Comparison of ENCODE assay signal across 11 cellular contexts in genomic region chr2:127637236-127637630, GRCh38. TPM values are rescaled to one million over a fixed set of nuclear protein-coding genes. Genes with fewer than 3 reads are reported as not detected.
DNase-seq lines count a peak whose midpoint lies in the region; ATAC-seq, FAIRE-seq and TF ChIP-seq lines count a peak whose summit lies in the region.
"Had no signal": no experiment of that assay in that cellular context is flagged by ENCODE, and none has a peak within 500 bp of the region (broad histone marks: within the 10 kb centered on the region; RNA-seq: fewer than 3 reads in every experiment).

No MANE protein-coding gene starts in this region.

- H3K14ac ChIP-seq in H1 (ENCODE audit: insufficient read length) = no peak overlapping the region

- H2AFZ ChIP-seq in mammary epithelial cell (ENCODE audit: low read depth, low read length) = no peak overlapping the region
- H2AFZ ChIP-seq in H1 (ENCODE audit: low read length) = no peak overlapping the region

- H3K23me2 ChIP-seq in H1 (ENCODE audit: low read depth, low read length) = no peaks in the 10 kb centered on the region

- TF ChIP-seq CTCF in breast epithelium (IDR thresholded peaks at IDR 0.05) = no peak
- no peak for TF ChIP-seq CTCF in mammary epithelial cell (conservative IDR thresholded peaks at IDR 0.05 in 1 of 2, IDR thresholded peaks at IDR 0.05 in 1 of 2; ENCODE audit: extremely low read depth in 1 of 2, insufficient read depth in 1 of 2, low read depth in 1 of 2, low read length in 2 of 2)
- no peak for TF ChIP-seq CTCF in H1 (IDR thresholded peaks at IDR 0.05; ENCODE audit: control extremely low read depth in 1 of 3, insufficient read depth in 1 of 3, low read depth in 1 of 3, low read length in 3 of 3)
- no peak for TF ChIP-seq CTCF in upper lobe of right lung (IDR thresholded peaks at IDR 0.05)
- no peak for TF ChIP-seq CTCF in CD14-positive monocyte (IDR thresholded peaks at IDR 0.05)

- peak overlapping the region; percentile 47 for H2BK5ac ChIP-seq in H1 (ENCODE audit: low read depth, low read length)

- H2BK120ac ChIP-seq in H1 (replicated peaks; ENCODE audit: low read depth, low read length) = peak overlapping the region; percentile 41

- H3K36me3 Mint-ChIP-seq in naive B cell = no peaks in the 10 kb centered on the region
- H3K36me3 Mint-ChIP-seq in CD14-positive monocyte = peaks cover 2 to 10% of the 10 kb centered on the region in 2 donors
- H3K36me3 Mint-ChIP-seq: activated naive CD4-positive, alpha-beta T cell treated with anti-CD3 and anti-CD28 coated beads, Interleukin-2, amount 50 U/mL, for 24 hours had no signal

- no peaks in the 10 kb centered on the region for H4K20me1 ChIP-seq in mammary epithelial cell (ENCODE audit: insufficient read depth, low read length)
- H4K20me1 ChIP-seq in H1 (replicated peaks in 1 of 2; ENCODE audit: control insufficient read depth in 1 of 2, insufficient read depth in 2 of 2, low read length in 2 of 2) = no peaks in the 10 kb centered on the region

- H4K8ac ChIP-seq in H1 (ENCODE audit: extremely low read depth, insufficient read depth, low read length) = no peak overlapping the region

- no peak overlapping the region for H3K9ac ChIP-seq in mammary epithelial cell (ENCODE audit: insufficient read depth, low read length)
- no peak overlapping the region for H3K9ac ChIP-seq in H1 (replicated peaks in 1 of 4; ENCODE audit: extremely low read depth in 1 of 4, low read depth in 3 of 4, low read length in 3 of 4)
- H3K9ac ChIP-seq: KMS-11 had no signal

- no peaks in the 10 kb centered on the region for H3K9me3 Mint-ChIP-seq in naive B cell
- H3K9me3 Mint-ChIP-seq in CD14-positive monocyte = no peaks in the 10 kb centered on the region
- H3K9me3 Mint-ChIP-seq: activated naive CD4-positive, alpha-beta T cell treated with anti-CD3 and anti-CD28 coated beads, Interleukin-2, amount 50 U/mL, for 24 hours had no signal

- intact Hi-C loops in breast epithelium (cut with DNase I; ENCODE audit: low total_unique reads) (no loop called here), mammary epithelial cell (cut with micrococcal nuclease) (no loop called here), upper lobe of right lung (cut with DNase I) (no loop called here), CD14-positive monocyte (cut with micrococcal nuclease) (no loop called here)

- CTCF ChIA-PET in mammary epithelial cell (lab: Charles Lee; ENCODE audit: low non-redundant PET) (no interaction called here), H1 (lab: Charles Lee; ENCODE audit: partially characterized antibody) (interaction anchor here (1.0 to 9.8 kb wide), 6 partner anchors 8 to 44 kb away, joined by 3 to 114 read pairs (median 26); partner anchors contain the start of gene GPR17)

- H3K27ac ChIP-seq in breast epithelium (peak overlapping the region; percentile 66 to 93), mammary epithelial cell (ENCODE audit: insufficient read depth, low read depth, low read length) (no peak overlapping the region), H1 (ENCODE audit: low read depth, low read length) (no peak overlapping the region), upper lobe of right lung (peak overlapping the region; percentile 73)
- H3K27ac ChIP-seq: KMS-11 had no signal

- in situ Hi-C loops in mammary epithelial cell (cut with MboI; ENCODE audit: low sequenced_read_pairs in 2 of 2) = no loop called here

- no peaks in the 10 kb centered on the region for H3K79me1 ChIP-seq in H1 (ENCODE audit: low read depth, low read length)

- FAIRE-seq in H1 (lab: Jason Lieb, UNC) = no peak

- TF ChIP-seq EP300 in H1 (IDR thresholded peaks at IDR 0.05; ENCODE audit: borderline replicate concordance in 1 of 2, low read depth in 2 of 2, low read length in 2 of 2) = no peak

- TF ChIP-seq POLR2A in breast epithelium (IDR thresholded peaks at IDR 0.05) (no peak), H1 (IDR thresholded peaks at IDR 0.05; ENCODE audit: control extremely low read depth in 1 of 2, low read depth in 2 of 2, low read length in 2 of 2) (no peak)

- H3K9me3 ChIP-seq in breast epithelium = no peaks in the 10 kb centered on the region
- H3K9me3 ChIP-seq in mammary epithelial cell (replicated peaks; ENCODE audit: insufficient read depth, low read length) = no peaks in the 10 kb centered on the region
- no peaks in the 10 kb centered on the region for H3K9me3 ChIP-seq in H1 (ENCODE audit: insufficient read depth in 2 of 2, low read depth in 1 of 2, low read length in 1 of 2)
- H3K9me3 ChIP-seq in upper lobe of right lung = no peaks in the 10 kb centered on the region

- peak overlapping the region; percentile 87 for H3K4ac ChIP-seq in H1 (replicated peaks; ENCODE audit: insufficient read length, low read depth, low read length)

- H2BK15ac ChIP-seq in H1 (ENCODE audit: low read length) = no peak overlapping the region

- H3K4me3 Mint-ChIP-seq in naive B cell (peak overlapping the region in 7 of 8 donors; percentile 12 to 92 (median 36)), CD14-positive monocyte (no peak overlapping the region)

- H3K79me2 ChIP-seq in mammary epithelial cell (ENCODE audit: insufficient read depth, low read length) (no peaks in the 10 kb centered on the region), H1 (ENCODE audit: control insufficient read depth in 1 of 2, insufficient read depth in 2 of 2, low read length in 2 of 2) (no peaks in the 10 kb centered on the region)

- DNase-seq in breast epithelium (ENCODE audit: low spot score in 2 of 2) (no peak), mammary epithelial cell (no peak), H1 (ENCODE audit: low read depth in 1 of 2, low spot score in 2 of 2) (no peak), naive B cell (no peak), upper lobe of right lung (no peak), NCI-H748 (lab: John Stamatoyannopoulos, UW; ENCODE audit: unreplicated experiment) (no peak), CD14-positive monocyte (ENCODE audit: low spot score) (no peak)
- DNase-seq: dorsolateral prefrontal cortex had no signal

- ATAC-seq in naive B cell (ENCODE audit: low read depth in 2 of 2) (no peak), upper lobe of right lung (no peak), GM18861 (IDR thresholded peaks at IDR 0.05; ENCODE audit: unreplicated experiment) (no peak)

- POLR2A ChIA-PET in H1 (lab: Charles Lee; ENCODE audit: partially characterized antibody) = no interaction called here

- H3K27ac Mint-ChIP-seq in naive B cell (peak overlapping the region in 3 of 6 donors; percentile 60 to 92 (median 87)), CD14-positive monocyte (peak overlapping the region in 2 of 7 donors; percentile 14 to 26)

- TF ChIP-seq RAD21 in H1 (IDR thresholded peaks at IDR 0.05 in 1 of 2, conservative IDR thresholded peaks at IDR 0.05 in 1 of 2; ENCODE audit: low read depth in 2 of 2, low read length in 2 of 2) = no peak

- H3K27me3 ChIP-seq in breast epithelium (no peaks in the 10 kb centered on the region), mammary epithelial cell (ENCODE audit: insufficient read depth, low read length) (no peaks in the 10 kb centered on the region), H1 (replicated peaks in 1 of 4; ENCODE audit: control insufficient read depth in 3 of 4, extremely low read depth in 1 of 4, insufficient read depth in 3 of 4, low read length in 3 of 4) (no peaks in the 10 kb centered on the region), upper lobe of right lung (no peaks in the 10 kb centered on the region)
- H3K27me3 ChIP-seq: dorsolateral prefrontal cortex had no signal

- H3K36me3 ChIP-seq in breast epithelium (no peaks in the 10 kb centered on the region), mammary epithelial cell (ENCODE audit: insufficient read depth, low read length) (no peaks in the 10 kb centered on the region), H1 (ENCODE audit: control insufficient read depth in 2 of 4, insufficient read depth in 4 of 4, low read length in 3 of 4) (no peaks in the 10 kb centered on the region), upper lobe of right lung (no peaks in the 10 kb centered on the region)

- H3K4me1 Mint-ChIP-seq in naive B cell (peaks cover 68 to 91% (median 88%) of the 10 kb centered on the region in 3 donors), CD14-positive monocyte (peaks cover 59% of the 10 kb centered on the region)

- H2BK12ac ChIP-seq in H1 (ENCODE audit: low read depth, low read length) = peak overlapping the region; percentile 55; the same call in 1 of the 2 replicates

- no peak overlapping the region for H3K23ac ChIP-seq in H1 (ENCODE audit: insufficient read length)

- no peak overlapping the region for H3K4me2 ChIP-seq in mammary epithelial cell (ENCODE audit: insufficient read depth, low read depth, low read length)
- 0 out of 4 replicates have a peak overlapping the region, but pooled peaks have one; percentile 14 to 39 for H3K4me2 ChIP-seq in H1 (ENCODE audit: insufficient read depth in 1 of 2, low read depth in 2 of 2, low read length in 2 of 2)
- H3K4me2 ChIP-seq: KMS-11 had no signal

- H3K4me1 ChIP-seq in breast epithelium (peaks cover 3 to 10% of the 10 kb centered on the region in 2 donors), mammary epithelial cell (ENCODE audit: insufficient read depth, low read length) (peaks cover 17% of the 10 kb centered on the region), H1 (replicated peaks in 1 of 4; ENCODE audit: control insufficient read depth in 3 of 4, insufficient read depth in 4 of 4, low read length in 3 of 4) (peaks cover 0 to 19% (median 7%) of the 10 kb centered on the region in 4 experiments; a peak in 6 of 7 replicates), upper lobe of right lung (peaks cover 33% of the 10 kb centered on the region)

- BruUV-seq in mammary epithelial cell (replicated peaks; lab: Mats Ljungman, UMichigan) = no TSS peak

- dilution Hi-C loops in mammary epithelial cell (cut with HindIII; ENCODE audit: low sequenced_read_pairs) = no loop called here

- H3K4me3 ChIP-seq in breast epithelium (no peak overlapping the region), mammary epithelial cell (replicated peaks in 1 of 3; ENCODE audit: insufficient read depth in 1 of 3, low read depth in 2 of 3, low read length in 3 of 3) (no peak overlapping the region), H1 (ENCODE audit: extremely low read depth in 1 of 4, insufficient read depth in 2 of 4, low read depth in 3 of 4, low read length in 4 of 4) (no peak overlapping the region), upper lobe of right lung (no peak overlapping the region)
- H3K4me3 ChIP-seq: dorsolateral prefrontal cortex had no signal

- H3K56ac ChIP-seq in H1 (replicated peaks; ENCODE audit: insufficient read length, low read depth, low read length) = no peak overlapping the region

- 100% methylated on average over 7 of the region's 13 CpGs for WGBS in mammary epithelial cell (ENCODE audit: low coverage, missing lambda C conversion rate)
- WGBS in H1 (ENCODE audit: extremely low coverage in 1 of 2, insufficient coverage in 1 of 2, insufficient read length in 1 of 2, insufficient replicate concordance in 2 of 2, low coverage in 1 of 2, low lambda C conversion rate in 2 of 2, missing lambda C conversion rate in 1 of 2), 2 experiments = 76% methylated on average over 10 of the region's 13 CpGs; no CpG with 5 or more reads in 1 of the 2 experiments

- H3K27me3 Mint-ChIP-seq in naive B cell (no peaks in the 10 kb centered on the region), CD14-positive monocyte (ENCODE audit: low read depth in 3 of 3) (peaks cover 0 to 1% (median 0%) of the 10 kb centered on the region in 3 donors)
- H3K27me3 Mint-ChIP-seq: activated naive CD4-positive, alpha-beta T cell treated with anti-CD3 and anti-CD28 coated beads, Interleukin-2, amount 50 U/mL, for 24 hours had no signal

- H2AK5ac ChIP-seq in H1 (ENCODE audit: low read depth, low read length) = 0 out of 2 replicates have a peak overlapping the region, but pooled peaks have one; percentile 24

- H3K18ac ChIP-seq in H1 (ENCODE audit: extremely low read depth, low read length) = peak overlapping the region; percentile 78; the same call in 1 of the 2 replicates

- peak overlapping the region; percentile 55 for H4K91ac ChIP-seq in H1 (replicated peaks; ENCODE audit: insufficient read length, low read length)

- no peak overlapping the region for H4K5ac ChIP-seq in H1 (ENCODE audit: insufficient read length, low read depth, low read length)

- H2BK20ac ChIP-seq in H1 (ENCODE audit: low read length) = no peak overlapping the region

RNA-seq across cellular contexts. Expression of gene GPR17, which starts 8.7 kb away (rescaled TPM):
- total RNA-seq in breast epithelium (not detected), mammary epithelial cell (not detected), upper lobe of right lung (0.49 TPM)
- polyA plus RNA-seq in mammary epithelial cell (not detected), H1 (2011; rRNA removed) (0.03 TPM in 2 replicates), naive B cell (ENCODE audit: low read depth in 6 of 6) (not detected), CD14-positive monocyte (not detected)
- not detected for polyA minus RNA-seq in mammary epithelial cell
- total RNA-seq in H1 (2021; fragmentation: NEBNext Ultra II Directional; extraction: Animal tissue kit (Norgen Biotek cat#: 25700)) = not detected in 2 replicates
- polyA plus RNA-seq in H1 (2011; cell fraction: cytosol; rRNA removed) = not detected
- polyA plus RNA-seq in H1 (2011; cell fraction: nucleus; rRNA removed) = 0.13 TPM
- polyA plus RNA-seq in H1 (2012, experiment 1 of 2) = 0.14 to 0.90 TPM (median 0.59 TPM) in 3 of 4 replicates, not detected in the other
- 0.09 TPM for polyA plus RNA-seq in H1 (2012, experiment 2 of 2)
- polyA plus RNA-seq in H1 (2013, experiment 1 of 2) = not detected
- not detected for polyA plus RNA-seq in H1 (2013, experiment 2 of 2)
- not detected in 2 replicates for polyA minus RNA-seq in H1 (2011; rRNA and poly(A)+ RNA removed)
- polyA minus RNA-seq in H1 (2011; cell fraction: cytosol; rRNA and poly(A)+ RNA removed) = not detected
- not detected for polyA minus RNA-seq in H1 (2011; cell fraction: nucleus; rRNA and poly(A)+ RNA removed)

RNA-seq across cellular contexts. Expression of gene LIMS2, which starts 38.1 kb away (rescaled TPM):
- total RNA-seq in breast epithelium (10 to 100 TPM in 2 of 3 donors, 1 to 10 TPM in 1; 9.5 to 27.9 (median 19.4) TPM), mammary epithelial cell (1 to 10 TPM in 1 of 2 donors, under 1 TPM in 1; 0.42 to 8.0 TPM), upper lobe of right lung (161 TPM)
- polyA plus RNA-seq in mammary epithelial cell (0.10 TPM), H1 (2011; rRNA removed) (3.3 and 5.1 TPM in 2 replicates), naive B cell (ENCODE audit: low read depth in 6 of 6) (10 to 100 TPM; 11.2 to 60.4 (median 27.7) TPM), CD14-positive monocyte (1 to 10 TPM in 1 of 2 donors, under 1 TPM in 1; 0.13 to 1.3 TPM)
- polyA minus RNA-seq in mammary epithelial cell = not detected
- total RNA-seq in H1 (2021; fragmentation: NEBNext Ultra II Directional; extraction: Animal tissue kit (Norgen Biotek cat#: 25700)) = 4.8 and 4.9 TPM in 2 replicates
- 2.4 TPM for polyA plus RNA-seq in H1 (2011; cell fraction: cytosol; rRNA removed)
- polyA plus RNA-seq in H1 (2011; cell fraction: nucleus; rRNA removed) = 5.6 TPM
- 2.7 to 3.7 TPM (median 3.6 TPM) in 4 replicates for polyA plus RNA-seq in H1 (2012, experiment 1 of 2)
- 5.1 TPM for polyA plus RNA-seq in H1 (2012, experiment 2 of 2)
- 3.6 TPM for polyA plus RNA-seq in H1 (2013, experiment 1 of 2)
- 3.8 TPM for polyA plus RNA-seq in H1 (2013, experiment 2 of 2)
- 0.90 and 1.2 TPM in 2 replicates for polyA minus RNA-seq in H1 (2011; rRNA and poly(A)+ RNA removed)
- polyA minus RNA-seq in H1 (2011; cell fraction: cytosol; rRNA and poly(A)+ RNA removed) = 1.5 TPM
- polyA minus RNA-seq in H1 (2011; cell fraction: nucleus; rRNA and poly(A)+ RNA removed) = 2.3 TPM

Comparison
In these comparisons a context has a peak if more than half of its experiments do, and no peak if none do; other contexts are left out.
1. H3K27ac ChIP-seq: peak in breast epithelium (2 of 2) and upper lobe of right lung (single experiment); none in mammary epithelial cell (single experiment) and H1 (single experiment).
2. H3K4me3 Mint-ChIP-seq: peak in naive B cell (7 of 8); none in CD14-positive monocyte (0 of 2).